1 cellular context compared by ENCODE assay signal in the genomic region with DNA sequence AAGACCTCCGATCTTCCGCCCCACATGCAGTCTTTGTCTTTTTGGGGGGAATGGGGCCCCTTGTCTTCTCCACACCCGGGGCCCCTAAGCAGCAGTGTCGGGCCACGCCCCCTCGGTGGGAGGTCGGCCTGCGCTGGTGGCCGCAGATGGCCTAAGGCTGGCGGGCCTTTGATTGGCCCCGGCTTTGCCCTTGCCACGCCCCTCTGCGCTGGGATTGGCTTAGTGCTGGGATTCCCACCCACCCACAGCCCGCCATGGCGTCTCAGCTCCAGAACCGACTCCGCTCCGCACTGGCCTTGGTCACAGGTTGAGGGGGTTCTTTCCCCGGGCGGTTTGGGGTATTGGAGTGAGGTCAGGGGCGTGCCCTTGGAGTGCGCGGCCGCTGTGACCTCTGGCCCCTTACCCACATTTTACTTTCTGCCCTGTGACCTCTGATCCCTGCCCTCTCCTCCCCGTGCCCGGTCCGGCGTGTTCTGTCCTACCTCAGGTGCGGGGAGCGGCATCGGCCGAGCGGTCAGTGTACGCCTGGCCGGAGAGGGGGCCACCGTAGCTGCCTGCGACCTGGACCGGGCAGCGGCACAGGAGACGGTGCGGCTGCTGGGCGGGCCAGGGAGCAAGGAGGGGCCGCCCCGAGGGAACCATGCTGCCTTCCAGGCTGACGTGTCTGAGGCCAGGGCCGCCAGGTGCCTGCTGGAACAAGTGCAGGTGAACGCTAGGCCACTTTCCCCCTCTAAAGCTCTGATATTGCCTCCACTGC.
TF ChIP-seq lines count a peak whose summit lies in the region.

TSS of gene HSD17B8 (plus strand) at position 241 of the 757 bp plus-strand sequence. CDS start at position 255, 14 bp downstream.

TF ChIP-seq in HepG2, 621 proteins besides CTCF, POLR2A, EP300 and RAD21 (continued from another document and continues in another):
- TF ChIP-seq THAP9 (CRISPR knock-in tag; IDR thresholded peaks at IDR 0.05; ENCODE audit: borderline replicate concordance) = no peak
- peak; percentile 54; the same call in 1 of the 2 replicates for TF ChIP-seq ZBTB4 (CRISPR knock-in tag; IDR thresholded peaks at IDR 0.05; ENCODE audit: borderline replicate concordance)
- no peak for TF ChIP-seq NRL (CRISPR knock-in tag; IDR thresholded peaks at IDR 0.05; ENCODE audit: borderline replicate concordance)
- TF ChIP-seq EZH2 (conservative IDR thresholded peaks at IDR 0.05; ENCODE audit: low read depth, low read length) = no peak
- no peak for TF ChIP-seq ETV6 (CRISPR knock-in tag; conservative IDR thresholded peaks at IDR 0.05)
- peak; percentile 71; the same call in 1 of the 2 replicates for TF ChIP-seq DR1 (CRISPR knock-in tag; IDR thresholded peaks at IDR 0.05)
- peak; percentile 88 for TF ChIP-seq SP5 (CRISPR knock-in tag; IDR thresholded peaks at IDR 0.05; ENCODE audit: borderline replicate concordance, low read depth)
- no peak for TF ChIP-seq ZNF629 (CRISPR knock-in tag; conservative IDR thresholded peaks at IDR 0.05)
- peak; percentile 86; the same call in 1 of the 2 replicates for TF ChIP-seq ZNF274 (CRISPR knock-in tag; IDR thresholded peaks at IDR 0.05)
- TF ChIP-seq ZNF616 (CRISPR knock-in tag; IDR thresholded peaks at IDR 0.05; ENCODE audit: low read depth) = no peak
- no peak for TF ChIP-seq ZBTB33 (CRISPR knock-in tag; IDR thresholded peaks at IDR 0.05)
- no peak; the same call in 1 of the 2 replicates for TF ChIP-seq MED13 (CRISPR knock-in tag; IDR thresholded peaks at IDR 0.05)
- TF ChIP-seq, protein P1, sequence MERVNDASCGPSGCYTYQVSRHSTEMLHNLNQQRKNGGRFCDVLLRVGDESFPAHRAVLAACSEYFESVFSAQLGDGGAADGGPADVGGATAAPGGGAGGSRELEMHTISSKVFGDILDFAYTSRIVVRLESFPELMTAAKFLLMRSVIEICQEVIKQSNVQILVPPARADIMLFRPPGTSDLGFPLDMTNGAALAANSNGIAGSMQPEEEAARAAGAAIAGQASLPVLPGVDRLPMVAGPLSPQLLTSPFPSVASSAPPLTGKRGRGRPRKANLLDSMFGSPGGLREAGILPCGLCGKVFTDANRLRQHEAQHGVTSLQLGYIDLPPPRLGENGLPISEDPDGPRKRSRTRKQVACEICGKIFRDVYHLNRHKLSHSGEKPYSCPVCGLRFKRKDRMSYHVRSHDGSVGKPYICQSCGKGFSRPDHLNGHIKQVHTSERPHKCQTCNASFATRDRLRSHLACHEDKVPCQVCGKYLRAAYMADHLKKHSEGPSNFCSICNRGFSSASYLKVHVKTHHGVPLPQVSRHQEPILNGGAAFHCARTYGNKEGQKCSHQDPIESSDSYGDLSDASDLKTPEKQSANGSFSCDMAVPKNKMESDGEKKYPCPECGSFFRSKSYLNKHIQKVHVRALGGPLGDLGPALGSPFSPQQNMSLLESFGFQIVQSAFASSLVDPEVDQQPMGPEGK (CRISPR knock-in tag; IDR thresholded peaks at IDR 0.05) = peak; percentile 54
- no peak for TF ChIP-seq ZSCAN25 (CRISPR knock-in tag; IDR thresholded peaks at IDR 0.05)
- TF ChIP-seq NFRKB (IDR thresholded peaks at IDR 0.05) = no peak
- no peak for TF ChIP-seq TCF12 (IDR thresholded peaks at IDR 0.05)
- no peak for TF ChIP-seq TCF12 (CRISPR knock-in tag; IDR thresholded peaks at IDR 0.05)
- no peak for TF ChIP-seq ZNF512 (CRISPR knock-in tag; IDR thresholded peaks at IDR 0.05)
- peak; percentile 68 for TF ChIP-seq THAP11 (CRISPR knock-in tag; IDR thresholded peaks at IDR 0.05)
- TF ChIP-seq ZNF556 (CRISPR knock-in tag; IDR thresholded peaks at IDR 0.05; ENCODE audit: borderline replicate concordance) = peak; percentile 66; the same call in 1 of the 2 replicates
- no peak for TF ChIP-seq JUNB (CRISPR knock-in tag; IDR thresholded peaks at IDR 0.05; ENCODE audit: borderline replicate concordance)
- no peak for TF ChIP-seq NKX3-1 (CRISPR knock-in tag; IDR thresholded peaks at IDR 0.05)
- peak; percentile 44; the same call in 1 of the 2 replicates for TF ChIP-seq AHDC1 (CRISPR knock-in tag; IDR thresholded peaks at IDR 0.05; ENCODE audit: borderline replicate concordance)
- TF ChIP-seq NR2C2 (CRISPR knock-in tag; IDR thresholded peaks at IDR 0.05; ENCODE audit: borderline replicate concordance) = peak; percentile 94
- TF ChIP-seq TFDP2 (CRISPR knock-in tag; IDR thresholded peaks at IDR 0.05) = peak; percentile 54
- TF ChIP-seq SOX5 (CRISPR knock-in tag; IDR thresholded peaks at IDR 0.05; ENCODE audit: borderline replicate concordance) = no peak
- TF ChIP-seq, protein P2, sequence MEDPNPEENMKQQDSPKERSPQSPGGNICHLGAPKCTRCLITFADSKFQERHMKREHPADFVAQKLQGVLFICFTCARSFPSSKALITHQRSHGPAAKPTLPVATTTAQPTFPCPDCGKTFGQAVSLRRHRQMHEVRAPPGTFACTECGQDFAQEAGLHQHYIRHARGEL (CRISPR knock-in tag; IDR thresholded peaks at IDR 0.05) = peak; percentile 62; the same call in 1 of the 2 replicates
- TF ChIP-seq, protein P3, sequence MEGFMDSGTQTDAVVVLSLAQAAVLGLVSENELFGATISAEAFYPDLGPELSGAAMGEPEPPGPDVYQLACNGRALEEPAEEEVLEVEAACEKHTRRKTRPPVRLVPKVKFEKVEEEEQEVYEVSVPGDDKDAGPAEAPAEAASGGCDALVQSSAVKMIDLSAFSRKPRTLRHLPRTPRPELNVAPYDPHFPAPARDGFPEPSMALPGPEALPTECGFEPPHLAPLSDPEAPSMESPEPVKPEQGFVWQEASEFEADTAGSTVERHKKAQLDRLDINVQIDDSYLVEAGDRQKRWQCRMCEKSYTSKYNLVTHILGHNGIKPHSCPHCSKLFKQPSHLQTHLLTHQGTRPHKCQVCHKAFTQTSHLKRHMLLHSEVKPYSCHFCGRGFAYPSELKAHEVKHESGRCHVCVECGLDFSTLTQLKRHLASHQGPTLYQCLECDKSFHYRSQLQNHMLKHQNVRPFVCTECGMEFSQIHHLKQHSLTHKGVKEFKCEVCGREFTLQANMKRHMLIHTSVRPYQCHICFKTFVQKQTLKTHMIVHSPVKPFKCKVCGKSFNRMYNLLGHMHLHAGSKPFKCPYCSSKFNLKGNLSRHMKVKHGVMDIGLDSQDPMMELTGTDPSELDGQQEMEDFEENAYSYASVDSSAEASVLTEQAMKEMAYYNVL (CRISPR knock-in tag; IDR thresholded peaks at IDR 0.05; ENCODE audit: borderline replicate concordance) = peak; percentile 74; the same call in 1 of the 2 replicates
- TF ChIP-seq ZNF235 (CRISPR knock-in tag; IDR thresholded peaks at IDR 0.05; ENCODE audit: borderline replicate concordance) = no peak
- peak; percentile 19 for TF ChIP-seq ZNF883 (CRISPR knock-in tag; IDR thresholded peaks at IDR 0.05; ENCODE audit: not compliant biosample characterization)
- no peak for TF ChIP-seq MIXL1 (CRISPR knock-in tag; IDR thresholded peaks at IDR 0.05)
